20 cellular contexts compared by ENCODE assay signal in genomic region chr5:173304591-173304988, GRCh38.
"Had no signal": no experiment of that assay in that cellular context is flagged by ENCODE, and none has a peak within 500 bp of the region (broad histone marks: within the 10 kb centered on the region; RNA-seq: fewer than 3 reads in every experiment).

No MANE protein-coding gene starts in this region.

- H3K36me3 ChIP-seq: esophagus muscularis mucosa, lower lobe of right lung, pancreas, spleen had no signal

- H3K9me3 ChIP-seq: lower lobe of right lung, pancreas, testis had no signal

- H3K4me3 ChIP-seq: esophagus muscularis mucosa, lower lobe of right lung, pancreas, spleen, testis had no signal

- H3K36me3 Mint-ChIP-seq: activated naive CD8-positive, alpha-beta T cell treated with anti-CD3 and anti-CD28 coated beads, Interleukin-2, amount 10 ng/mL, durations not matched to agents 7 days and 5 days; stimulated activated memory B cell treated with anti-CD40 and anti-IgM and Interleukin-4, amounts not matched to agents 10 μg/mL and 1 μg/mL and 100 μg/mL, for 72 hours; type B pancreatic cell had no signal

- H3K4me3 Mint-ChIP-seq: activated CD4-positive, alpha-beta T cell treated with anti-CD3 and anti-CD28 coated beads, Interleukin-2, amount 10 ng/mL, durations not matched to agents 24 days and 14 days; activated CD8-positive, alpha-beta T cell treated with anti-CD3 and anti-CD28 coated beads for 36 hours; activated naive CD8-positive, alpha-beta T cell treated with anti-CD3 and anti-CD28 coated beads, Interleukin-2, amount 10 ng/mL, durations not matched to agents 7 days and 5 days; activated T-helper 17 cell treated with anti-CD3 and anti-CD28 coated beads, Interleukin-2, amount 50 U/mL, for 72 hours; dendritic cell treated with granulocyte-macrophage colony-stimulating factor and Interleukin-4, amounts not matched to agents 40 ng/mL and 50 ng/mL, for 4 days; stimulated activated memory B cell treated with anti-CD40 and anti-IgM and Interleukin-4, amounts not matched to agents 10 μg/mL and 1 μg/mL and 100 μg/mL, for 72 hours had no signal

- H3K9me3 Mint-ChIP-seq: activated naive CD8-positive, alpha-beta T cell treated with anti-CD3 and anti-CD28 coated beads, Interleukin-2, amount 10 ng/mL, durations not matched to agents 7 days and 5 days; activated T-helper 17 cell treated with anti-CD3 and anti-CD28 coated beads, Interleukin-2, amount 50 U/mL, for 72 hours; type B pancreatic cell had no signal

- H3K27me3 ChIP-seq: esophagus muscularis mucosa, pancreas, testis had no signal

- ATAC-seq: lower lobe of right lung; stimulated activated memory B cell treated with anti-CD40 and anti-IgM and Interleukin-4, amounts not matched to agents 10 μg/mL and 1 μg/mL and 100 μg/mL, for 72 hours had no signal

- H3K27ac Mint-ChIP-seq: activated CD4-positive, alpha-beta T cell treated with anti-CD3 and anti-CD28 coated beads, Interleukin-2, amount 10 ng/mL, durations not matched to agents 24 days and 14 days; activated CD8-positive, alpha-beta T cell treated with anti-CD3 and anti-CD28 coated beads for 36 hours; activated naive CD8-positive, alpha-beta T cell treated with anti-CD3 and anti-CD28 coated beads, Interleukin-2, amount 10 ng/mL, durations not matched to agents 7 days and 5 days; activated T-helper 17 cell treated with anti-CD3 and anti-CD28 coated beads, Interleukin-2, amount 50 U/mL, for 72 hours; dendritic cell treated with granulocyte-macrophage colony-stimulating factor and Interleukin-4, amounts not matched to agents 40 ng/mL and 50 ng/mL, for 4 days; stimulated activated memory B cell treated with anti-CD40 and anti-IgM and Interleukin-4, amounts not matched to agents 10 μg/mL and 1 μg/mL and 100 μg/mL, for 72 hours had no signal

- H3K4me1 ChIP-seq: testis had no signal

- H3K27ac ChIP-seq: esophagus muscularis mucosa, lower lobe of right lung, pancreas, spleen, testis had no signal

- DNase-seq: activated CD4-positive, alpha-beta T cell treated with anti-CD3 and anti-CD28 coated beads, Interleukin-2, amount 10 ng/mL, durations not matched to agents 24 days and 14 days; activated naive CD4-positive, alpha-beta T cell treated with Interleukin-2 at 50 U/mL for 16 hours; activated naive CD8-positive, alpha-beta T cell treated with anti-CD3 and anti-CD28 coated beads, Interleukin-2, amount 10 ng/mL, durations not matched to agents 7 days and 5 days; activated T-cell treated with anti-CD3 and anti-CD28 coated beads, Interleukin-2, amount 50 U/mL, for 1 hour; amygdala; effector CD8-positive, alpha-beta T cell; lower lobe of right lung; midbrain; pancreas; spleen; stimulated activated CD4-positive, alpha-beta T cell treated with anti-CD3 and anti-CD28 coated beads, Interleukin-4, amount 100 ng/mL, for 4 hours; T-helper 1 cell; T-helper 9 cell; testis had no signal

- FAIRE-seq: pancreas had no signal

- H3K4me1 Mint-ChIP-seq: activated CD4-positive, alpha-beta T cell treated with anti-CD3 and anti-CD28 coated beads, Interleukin-2, amount 10 ng/mL, durations not matched to agents 24 days and 14 days; activated naive CD8-positive, alpha-beta T cell treated with anti-CD3 and anti-CD28 coated beads, Interleukin-2, amount 10 ng/mL, durations not matched to agents 7 days and 5 days; activated T-helper 17 cell treated with anti-CD3 and anti-CD28 coated beads, Interleukin-2, amount 50 U/mL, for 72 hours; stimulated activated memory B cell treated with anti-CD40 and anti-IgM and Interleukin-4, amounts not matched to agents 10 μg/mL and 1 μg/mL and 100 μg/mL, for 72 hours had no signal
